ENCODE assay signal across 8 cellular contexts in genomic region chr19:2983351-2984195, GRCh38. TPM values are rescaled to one million over a fixed set of nuclear protein-coding genes. Genes with fewer than 3 reads are reported as not detected.
DNase-seq lines count a peak whose midpoint lies in the region; ATAC-seq, FAIRE-seq and TF ChIP-seq lines count a peak whose summit lies in the region.

No MANE protein-coding gene starts in this region.

- RAD21 ChIA-PET in GM12878 (lab: Charles Lee; ENCODE audit: unreplicated experiment): no interaction called here

- no peaks in the 10 kb centered on the region for H3K9me3 Mint-ChIP-seq in Calu3 (ENCODE audit: low read depth, unreplicated experiment)

- H3K27me3 ChIP-seq in GM12878 (replicated peaks in 1 of 2; ENCODE audit: control insufficient read depth in 2 of 2, insufficient read depth in 2 of 2, low read length in 1 of 2) (no peaks in the 10 kb centered on the region; a peak in 2 of 4 replicates), iPS-20b (ENCODE audit: insufficient read depth, low read length) (peaks cover 91% of the 10 kb centered on the region), smooth muscle cell (ENCODE audit: low read depth) (no peaks in the 10 kb centered on the region)

- 0 out of 2 replicates have a peak overlapping the region, but pooled peaks have one; percentile 33 for H3K4me2 ChIP-seq in GM12878 (ENCODE audit: control insufficient read depth, insufficient read depth)
- H3K4me2 ChIP-seq in smooth muscle cell: peak overlapping the region; percentile 84

- H3K27ac ChIP-seq in GM12878 (ENCODE audit: control insufficient read depth, insufficient read depth) (no peak overlapping the region), iPS-20b (ENCODE audit: low read length) (no peak overlapping the region), smooth muscle cell (ENCODE audit: low read depth) (no peak overlapping the region)

- no peak for FAIRE-seq in GM12878 (lab: Jason Lieb, UNC)

- BruUV-seq in Calu3 (replicated peaks; lab: Mats Ljungman, UMichigan): no TSS peak
- BruUV-seq in GM12878 (replicated peaks; lab: Mats Ljungman, UMichigan): no TSS peak

- ATAC-seq in GM12878: peak; percentile 41
- no peak for ATAC-seq in GM18867 (IDR thresholded peaks at IDR 0.05; ENCODE audit: unreplicated experiment)

- H3K79me2 ChIP-seq in GM12878 (ENCODE audit: control insufficient read depth, insufficient read depth, low read length) (no peaks in the 10 kb centered on the region), smooth muscle cell (ENCODE audit: low read depth) (no peaks in the 10 kb centered on the region)

- H3K9ac ChIP-seq in GM12878 (ENCODE audit: control insufficient read depth, insufficient read depth, low read length) (no peak overlapping the region), iPS-20b (ENCODE audit: low read depth, low read length) (no peak overlapping the region), smooth muscle cell (ENCODE audit: low read depth) (no peak overlapping the region)

- no peak for TF ChIP-seq RAD21 in GM12878 (IDR thresholded peaks at IDR 0.05; ENCODE audit: insufficient read depth, low read depth, low read length)

- TF ChIP-seq EP300 in GM12878 (IDR thresholded peaks at IDR 0.05; ENCODE audit: borderline replicate concordance in 1 of 2, control insufficient read depth in 1 of 2, low read depth in 2 of 2, low read length in 2 of 2): no peak

- no peaks in the 10 kb centered on the region for H3K4me1 Mint-ChIP-seq in Calu3 (ENCODE audit: low read depth, unreplicated experiment)

- peaks cover 6% of the 10 kb centered on the region; the same call in 1 of the 2 replicates for H3K4me1 ChIP-seq in GM12878 (ENCODE audit: control insufficient read depth, insufficient read depth, low read length)
- peaks cover 21% of the 10 kb centered on the region; the same call in 1 of the 2 replicates for H3K4me1 ChIP-seq in iPS-20b (ENCODE audit: insufficient read depth, low read length)
- peaks cover 17% of the 10 kb centered on the region for H3K4me1 ChIP-seq in smooth muscle cell (ENCODE audit: low read depth)

- CTCF ChIA-PET in Calu3 (lab: Charles Lee): interaction anchor here (1.2 kb wide), 1 partner anchor 52 kb away, joined by 8 read pairs; no protein-coding TSS in a partner anchor
- CTCF ChIA-PET in GM12878 (lab: Yijun Ruan, JAX): no interaction called here

- intact Hi-C loops in Calu3 (cut with micrococcal nuclease; ENCODE audit: unreplicated experiment) (no loop called here), GM12878 (cut with micrococcal nuclease; ENCODE audit: unreplicated experiment) (no loop called here)

- H3K36me3 Mint-ChIP-seq in Calu3 (ENCODE audit: insufficient read depth, unreplicated experiment): no peaks in the 10 kb centered on the region

- POLR2A ChIA-PET in GM12878 (lab: Charles Lee): interaction anchor here (0.7 kb wide), 1 partner anchor 48 kb away, joined by 3 read pairs; no protein-coding TSS in a partner anchor

- 11% methylated on average over 23 of the region's 23 CpGs for WGBS in GM12878 (ENCODE audit: insufficient coverage, insufficient replicate concordance, low lambda C conversion rate, missing lambda C conversion rate)
- WGBS in smooth muscle cell (ENCODE audit: low lambda C conversion rate): 20% methylated on average over 19 of the region's 23 CpGs

- in situ Hi-C loops in GM12878 (cut with MboI) (no loop called here), ACHN (cut with HindIII; ENCODE audit: low pct_ligation_motif_present, low pct_unique_long_range_greater_than_20kb, low sequenced_read_pairs) (no loop called here)

- no peak overlapping the region for H3K4me3 Mint-ChIP-seq in Calu3 (ENCODE audit: low read depth, unreplicated experiment)

- H4K20me1 ChIP-seq in GM12878 (ENCODE audit: control insufficient read depth, insufficient read depth) (no peaks in the 10 kb centered on the region), smooth muscle cell (ENCODE audit: low read depth) (no peaks in the 10 kb centered on the region)

- H3K9me3 ChIP-seq in GM12878 (replicated peaks; ENCODE audit: control insufficient read depth, insufficient read depth, low read length): no peaks in the 10 kb centered on the region
- no peaks in the 10 kb centered on the region for H3K9me3 ChIP-seq in iPS-20b (ENCODE audit: insufficient read depth, low read depth, low read length)
- no peaks in the 10 kb centered on the region for H3K9me3 ChIP-seq in smooth muscle cell (replicated peaks; ENCODE audit: low read depth)

- TF ChIP-seq CTCF in Calu3 (IDR thresholded peaks at IDR 0.05; ENCODE audit: unreplicated experiment) (no peak), GM12878 (IDR thresholded peaks at IDR 0.05 in 2 of 3, conservative IDR thresholded peaks at IDR 0.05 in 1 of 3; ENCODE audit: control insufficient read depth in 2 of 3, extremely low read depth in 1 of 3, insufficient read depth in 1 of 3, low read depth in 3 of 3, low read length in 3 of 3) (no peak), smooth muscle cell (IDR thresholded peaks at IDR 0.05; ENCODE audit: borderline replicate concordance, insufficient read depth, poor library complexity, severe bottlenecking) (no peak)

- SMC1A ChIA-PET in GM12878 (lab: Charles Lee; ENCODE audit: uncharacterized antibody, unreplicated experiment): no interaction called here

- DNase-seq in Calu3 (peak; percentile 13), NCI-H146 (lab: John Stamatoyannopoulos, UW) (peak; percentile 88), GM12878 (ENCODE audit: low read depth, low spot score) (no peak), smooth muscle cell (lab: John Stamatoyannopoulos, UW; ENCODE audit: unreplicated experiment) (peak; percentile 21), OCI-M2 (lab: John Stamatoyannopoulos, UW; ENCODE audit: unreplicated experiment) (no peak), ACHN (no peak)

- H2AFZ ChIP-seq in GM12878 (ENCODE audit: control insufficient read depth, low read depth, low read length) (peak overlapping the region; percentile 55), smooth muscle cell (ENCODE audit: low read depth) (peak overlapping the region; percentile 59)

- TF ChIP-seq POLR2A in GM12878 (IDR thresholded peaks at IDR 0.05; ENCODE audit: low read depth, low read length): no peak

- H3K27ac Mint-ChIP-seq in Calu3 (ENCODE audit: unreplicated experiment): no peak overlapping the region

- peaks cover 20% of the 10 kb centered on the region for H3K27me3 Mint-ChIP-seq in Calu3 (ENCODE audit: unreplicated experiment)

- H3K4me3 ChIP-seq in GM12878: no peak overlapping the region
- peak overlapping the region; percentile 30; the same call in 1 of the 2 replicates for H3K4me3 ChIP-seq in iPS-20b (ENCODE audit: low read length)
- peak overlapping the region; percentile 45 for H3K4me3 ChIP-seq in smooth muscle cell

- H3K36me3 ChIP-seq in GM12878 (ENCODE audit: control insufficient read depth in 2 of 2, insufficient read depth in 2 of 2, low read length in 1 of 2): no peaks in the 10 kb centered on the region
- H3K36me3 ChIP-seq in iPS-20b (ENCODE audit: insufficient read depth, low read depth, low read length): no peaks in the 10 kb centered on the region
- H3K36me3 ChIP-seq in smooth muscle cell (ENCODE audit: low read depth): no peaks in the 10 kb centered on the region

- H3F3A ChIP-seq in smooth muscle cell (ENCODE audit: low read depth): no peaks in the 10 kb centered on the region

RNA-seq across cellular contexts. Expression of gene TLE6, which starts 6.2 kb away (rescaled TPM):
- 2.1 and 3.4 TPM in 2 replicates for total RNA-seq in Calu3 (2022)
- total RNA-seq in GM12878 (2013; cell fraction: nucleolus; rRNA removed): 9.5 and 13.1 TPM in 2 replicates
- 6.3 and 8.5 TPM in 2 replicates for total RNA-seq in GM12878 (2014; rRNA removed)
- total RNA-seq in GM12878 (2014; rRNA removed; fragmentation: Illumina TruSeq; extraction: Trizol): 7.3 and 8.0 TPM in 2 replicates
- total RNA-seq in GM12878 (2021): 6.0 and 6.4 TPM in 2 replicates
- 9.4 TPM for polyA plus RNA-seq in GM12878 (2011; ENCODE audit: low read depth)
- polyA plus RNA-seq in GM12878 (2011; rRNA removed): 10.8 and 13.8 TPM in 2 replicates
- 12.8 and 12.9 TPM in 2 replicates for polyA plus RNA-seq in GM12878 (2011; cell fraction: cytosol; rRNA removed)
- polyA plus RNA-seq in GM12878 (2011; cell fraction: nucleus; rRNA removed): 21.4 and 31.9 TPM in 2 replicates
- 9.3 and 9.6 TPM in 2 replicates for polyA plus RNA-seq in GM12878 (2012)
- polyA plus RNA-seq in GM12878 (2014; fragmentation: Illumina TruSeq; extraction: Trizol): 2.6 and 7.0 TPM in 2 replicates
- polyA plus RNA-seq in GM12878 (2014; fragmentation: Nextera tagmentation; extraction: Ambion mirVana): 1 to 10 TPM; 2.7 to 3.4 TPM
- polyA plus RNA-seq in GM12878 (2014; rRNA removed): 10.6 and 11.2 TPM in 2 replicates
- polyA plus RNA-seq in GM12878 (2016; fragmentation: Nextera tagmentation; extraction: Ambion mirVana): 1 to 10 TPM; 5.1 to 5.7 TPM
- 4.1 and 11.2 TPM in 2 replicates for polyA minus RNA-seq in GM12878 (2011; rRNA and poly(A)+ RNA removed)
- 3.4 and 3.9 TPM in 2 replicates for polyA minus RNA-seq in GM12878 (2011; cell fraction: cytosol; rRNA and poly(A)+ RNA removed)
- polyA minus RNA-seq in GM12878 (2011; cell fraction: nucleus; rRNA and poly(A)+ RNA removed): 7.4 and 7.6 TPM in 2 replicates
- 0.27 and 4.1 TPM in 2 replicates for total RNA-seq in smooth muscle cell
- 0.70 and 3.2 TPM in 2 replicates for polyA plus RNA-seq in smooth muscle cell

RNA-seq across cellular contexts. Expression of gene ZNF77, which starts 38.8 kb away (rescaled TPM):
- total RNA-seq in Calu3 (2022) (3.6 and 5.0 TPM in 2 replicates), GM12878 (2014; rRNA removed) (4.1 and 4.3 TPM in 2 replicates), GM12878 (2014; rRNA removed; fragmentation: Illumina TruSeq; extraction: Trizol) (4.7 and 4.9 TPM in 2 replicates), GM12878 (2021) (2.8 and 3.1 TPM in 2 replicates), smooth muscle cell (2.5 and 4.5 TPM in 2 replicates)
- total RNA-seq in GM12878 (2013; cell fraction: nucleolus; rRNA removed): 6.4 and 7.9 TPM in 2 replicates
- polyA plus RNA-seq in GM12878 (2011; ENCODE audit: low read depth): 3.0 TPM
- polyA plus RNA-seq in GM12878 (2011; rRNA removed) (2.7 and 2.9 TPM in 2 replicates), GM12878 (2014; fragmentation: Illumina TruSeq; extraction: Trizol) (3.6 and 4.2 TPM in 2 replicates), GM12878 (2014; fragmentation: Nextera tagmentation; extraction: Ambion mirVana) (1 to 10 TPM; 1.9 TPM), GM12878 (2014; rRNA removed) (3.1 and 3.2 TPM in 2 replicates), GM12878 (2016; fragmentation: Nextera tagmentation; extraction: Ambion mirVana) (1 to 10 TPM; 2.6 to 3.5 TPM), smooth muscle cell (2.3 and 3.5 TPM in 2 replicates)
- polyA plus RNA-seq in GM12878 (2011; cell fraction: cytosol; rRNA removed): 2.1 and 2.3 TPM in 2 replicates
- polyA plus RNA-seq in GM12878 (2011; cell fraction: nucleus; rRNA removed): 2.8 and 3.2 TPM in 2 replicates
- 1.8 and 2.0 TPM in 2 replicates for polyA plus RNA-seq in GM12878 (2012)
- 4.7 and 8.6 TPM in 2 replicates for polyA minus RNA-seq in GM12878 (2011; rRNA and poly(A)+ RNA removed)
- polyA minus RNA-seq in GM12878 (2011; cell fraction: cytosol; rRNA and poly(A)+ RNA removed): 1.4 and 1.5 TPM in 2 replicates
- 0.97 and 3.1 TPM in 2 replicates for polyA minus RNA-seq in GM12878 (2011; cell fraction: nucleus; rRNA and poly(A)+ RNA removed)

RNA-seq across cellular contexts. Expression of gene TLE2, which starts 45.5 kb away (rescaled TPM):
- total RNA-seq in Calu3 (2022): 8.5 and 9.3 TPM in 2 replicates
- total RNA-seq in GM12878 (2013; cell fraction: nucleolus; rRNA removed): 0.83 and 1.6 TPM in 2 replicates
- total RNA-seq in GM12878 (2014; rRNA removed): not detected in 2 replicates
- not detected in 2 replicates for total RNA-seq in GM12878 (2014; rRNA removed; fragmentation: Illumina TruSeq; extraction: Trizol)
- total RNA-seq in GM12878 (2021): 0.21 and 1.1 TPM in 2 replicates
- 0.52 TPM for polyA plus RNA-seq in GM12878 (2011; ENCODE audit: low read depth)
- not detected in 2 replicates for polyA plus RNA-seq in GM12878 (2011; rRNA removed)
- 0.13 and 0.19 TPM in 2 replicates for polyA plus RNA-seq in GM12878 (2011; cell fraction: cytosol; rRNA removed)
- polyA plus RNA-seq in GM12878 (2011; cell fraction: nucleus; rRNA removed): 0.39 and 1.2 TPM in 2 replicates
- polyA plus RNA-seq in GM12878 (2012): 0.27 and 0.43 TPM in 2 replicates
- 0.21 TPM in 1 of 2 replicates, not detected in the other for polyA plus RNA-seq in GM12878 (2014; fragmentation: Illumina TruSeq; extraction: Trizol)
- polyA plus RNA-seq in GM12878 (2014; fragmentation: Nextera tagmentation; extraction: Ambion mirVana): under 1 TPM in 1 of 2 experiments, not detected in 1; 0.09 TPM
- 0.05 and 0.48 TPM in 2 replicates for polyA plus RNA-seq in GM12878 (2014; rRNA removed)
- polyA plus RNA-seq in GM12878 (2016; fragmentation: Nextera tagmentation; extraction: Ambion mirVana): under 1 TPM in 1 of 2 experiments, not detected in 1; 0.11 TPM
- polyA minus RNA-seq in GM12878 (2011; rRNA and poly(A)+ RNA removed): 0.29 TPM in 1 of 2 replicates, not detected in the other
- polyA minus RNA-seq in GM12878 (2011; cell fraction: cytosol; rRNA and poly(A)+ RNA removed): not detected in 2 replicates
- polyA minus RNA-seq in GM12878 (2011; cell fraction: nucleus; rRNA and poly(A)+ RNA removed): 0.19 and 0.24 TPM in 2 replicates
- 7.1 and 7.7 TPM in 2 replicates for total RNA-seq in smooth muscle cell
- polyA plus RNA-seq in smooth muscle cell: 13.6 and 14.9 TPM in 2 replicates

Comparison
In these comparisons a context has a peak if more than half of its experiments do, and no peak if none do; other contexts are left out.
1. DNase-seq: peak in Calu3 (single experiment), NCI-H146 (single experiment) and smooth muscle cell (single experiment); none in GM12878 (single experiment), OCI-M2 (single experiment) and ACHN (single experiment).